8 cellular contexts compared by ENCODE assay signal in the genomic region with DNA sequence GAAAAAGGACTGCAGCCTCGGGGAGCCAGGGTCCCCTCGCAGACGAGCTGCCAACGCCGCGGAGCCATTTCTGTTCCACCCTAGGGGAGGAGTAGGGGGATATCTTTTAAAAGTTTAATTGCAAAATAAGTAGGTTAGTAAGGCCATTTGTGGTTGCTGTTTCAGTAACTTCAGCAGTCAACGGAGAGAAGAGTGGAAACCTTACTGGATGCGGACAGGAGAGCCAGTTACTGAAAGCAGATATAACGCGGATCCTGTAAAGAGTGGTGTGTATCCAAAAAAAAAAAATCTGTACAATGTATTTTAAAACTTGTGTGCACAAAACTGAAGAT. TPM values are rescaled to one million over a fixed set of nuclear protein-coding genes. Genes with fewer than 3 reads are reported as not detected.
DNase-seq lines count a peak whose midpoint lies in the region; ATAC-seq, FAIRE-seq and TF ChIP-seq lines count a peak whose summit lies in the region.

No MANE protein-coding gene starts in this region.

- H3K4me3 ChIP-seq in GM12878: peak overlapping the region; percentile 86
- H3K4me3 ChIP-seq in mesendoderm (ENCODE audit: low read length): peak overlapping the region; percentile 77

- peak overlapping the region; percentile 96 for H3K9ac ChIP-seq in GM12878 (ENCODE audit: control insufficient read depth, insufficient read depth, low read length)
- peak overlapping the region; percentile 75 for H3K9ac ChIP-seq in mesendoderm (ENCODE audit: low read length)

- no peak overlapping the region for H2BK5ac ChIP-seq in mesendoderm (ENCODE audit: low read length)

- no peak for FAIRE-seq in GM12878 (lab: Jason Lieb, UNC)

- POLR2A ChIA-PET in GM12878 (lab: Charles Lee): interaction anchor here (0.8 to 10.9 kb wide), 31 partner anchors 12 to 422 kb away, joined by 3 to 222 read pairs (median 5); no protein-coding TSS in a partner anchor

- H4K8ac ChIP-seq in mesendoderm (ENCODE audit: low read depth, low read length): no peak overlapping the region

- BruUV-seq in GM12878 (replicated peaks; lab: Mats Ljungman, UMichigan): TSS peak; percentile 86

- no peak for TF ChIP-seq EP300 in GM12878 (IDR thresholded peaks at IDR 0.05; ENCODE audit: borderline replicate concordance in 1 of 2, control insufficient read depth in 1 of 2, low read depth in 2 of 2, low read length in 2 of 2)

- H2BK15ac ChIP-seq in mesendoderm (replicated peaks; ENCODE audit: low read depth): no peak overlapping the region

- H3K27me3 ChIP-seq in GM12878 (replicated peaks in 1 of 2; ENCODE audit: control insufficient read depth in 2 of 2, insufficient read depth in 2 of 2, low read length in 1 of 2): no peaks in the 10 kb centered on the region
- H3K27me3 ChIP-seq in mesendoderm (ENCODE audit: insufficient read depth, low read length, poor library complexity): no peaks in the 10 kb centered on the region

- peaks cover 2% of the 10 kb centered on the region for H3K79me1 ChIP-seq in mesendoderm (ENCODE audit: low read length)

- H3K56ac ChIP-seq in mesendoderm (ENCODE audit: low read length): peak overlapping the region; percentile 95

- no peak for DNase-seq in stimulated activated naive CD8-positive, alpha-beta T cell treated with anti-CD3 and anti-CD28 coated beads, Interleukin-15, Interleukin-2, amounts not matched to agents 100 U/mL and 50 U/mL, for 24 hours
- DNase-seq in GM12878 (ENCODE audit: low read depth, low spot score) (no peak), mesendoderm (no peak), NCI-H345 treated with DMSO at 0.1 percent for 48 hours (lab: John Stamatoyannopoulos, UW; ENCODE audit: unreplicated experiment) (no peak)
- no peak for DNase-seq in activated CD4-positive, CD25-positive, alpha-beta regulatory T cell (lab: John Stamatoyannopoulos, UW)

- intact Hi-C loops in GM12878 (cut with micrococcal nuclease; ENCODE audit: unreplicated experiment): loop anchor here (2.0 to 5.0 kb wide), 3 partner anchors 38 to 424 kb away; no protein-coding TSS in a partner anchor

- TF ChIP-seq RAD21 in GM12878 (IDR thresholded peaks at IDR 0.05; ENCODE audit: insufficient read depth, low read depth, low read length): no peak

- H3K18ac ChIP-seq in mesendoderm (ENCODE audit: low read length): no peak overlapping the region

- SMC1A ChIA-PET in GM12878 (lab: Charles Lee; ENCODE audit: uncharacterized antibody, unreplicated experiment): interaction anchor here (0.6 to 7.5 kb wide), 37 partner anchors 9 to 765 kb away, joined by 3 to 98 read pairs (median 6); no protein-coding TSS in a partner anchor

- H2BK120ac ChIP-seq in mesendoderm (ENCODE audit: low read depth, low read length): no peak overlapping the region

- no peak overlapping the region for H3K23ac ChIP-seq in mesendoderm (ENCODE audit: low read length)

- H3K4ac ChIP-seq in mesendoderm (ENCODE audit: low read depth, low read length): no peak overlapping the region

- TF ChIP-seq CTCF in GM12878 (IDR thresholded peaks at IDR 0.05 in 2 of 3, conservative IDR thresholded peaks at IDR 0.05 in 1 of 3; ENCODE audit: control insufficient read depth in 2 of 3, extremely low read depth in 1 of 3, insufficient read depth in 1 of 3, low read depth in 3 of 3, low read length in 3 of 3): no peak

- H3K79me2 ChIP-seq in GM12878 (ENCODE audit: control insufficient read depth, insufficient read depth, low read length): peaks cover 71% of the 10 kb centered on the region
- peaks cover 22% of the 10 kb centered on the region for H3K79me2 ChIP-seq in mesendoderm (ENCODE audit: control insufficient read depth, insufficient read depth, low read length)

- peak overlapping the region; percentile 100 for H3K4me3 Mint-ChIP-seq in stimulated activated naive CD8-positive, alpha-beta T cell treated with anti-CD3 and anti-CD28 coated beads, Interleukin-15, Interleukin-2, amounts not matched to agents 100 ng/mL and 50 ng/mL, for 24 hours

- no peaks in the 10 kb centered on the region for H3K9me3 Mint-ChIP-seq in stimulated activated naive CD8-positive, alpha-beta T cell treated with anti-CD3 and anti-CD28 coated beads, Interleukin-15, Interleukin-2, amounts not matched to agents 100 ng/mL and 50 ng/mL, for 24 hours

- no peak overlapping the region for H4K5ac ChIP-seq in mesendoderm (ENCODE audit: low read length)

- 0% methylated on average over 10 of the region's 10 CpGs for WGBS in GM12878 (ENCODE audit: insufficient coverage, insufficient replicate concordance, low lambda C conversion rate, missing lambda C conversion rate)
- WGBS in mesendoderm (ENCODE audit: extremely low coverage, insufficient coverage, low lambda C conversion rate): no CpG with 5 or more reads among the region's 10 CpGs

- in situ Hi-C loops in GM12878 (cut with MboI): loop anchor here (5.0 to 25.0 kb wide), 3 partner anchors 256 to 559 kb away; no protein-coding TSS in a partner anchor

- ATAC-seq in stimulated activated naive CD8-positive, alpha-beta T cell treated with anti-CD3 and anti-CD28 coated beads, Interleukin-15, Interleukin-2, amounts not matched to agents 100 U/mL and 50 U/mL, for 24 hours: no peak
- ATAC-seq in GM12878 (no peak), GM21825 (IDR thresholded peaks at IDR 0.05; ENCODE audit: unreplicated experiment) (no peak), GM18907 (IDR thresholded peaks at IDR 0.05; ENCODE audit: unreplicated experiment) (no peak)

- no peak for TF ChIP-seq POLR2A in GM12878 (IDR thresholded peaks at IDR 0.05; ENCODE audit: low read depth, low read length)

- H2AK5ac ChIP-seq in mesendoderm (ENCODE audit: low read length): no peak overlapping the region

- H3K4me1 ChIP-seq in GM12878 (ENCODE audit: control insufficient read depth, insufficient read depth, low read length) (peaks cover 8% of the 10 kb centered on the region), mesendoderm (ENCODE audit: control insufficient read depth, low read depth, low read length) (no peaks in the 10 kb centered on the region)

- peaks cover 0 to 10% of the 10 kb centered on the region in 2 experiments; a peak in 1 of 4 replicates for H3K36me3 ChIP-seq in GM12878 (ENCODE audit: control insufficient read depth in 2 of 2, insufficient read depth in 2 of 2, low read length in 1 of 2)
- H3K36me3 ChIP-seq in mesendoderm (ENCODE audit: control insufficient read depth, insufficient read depth, low read length): no peaks in the 10 kb centered on the region

- H2AFZ ChIP-seq in GM12878 (ENCODE audit: control insufficient read depth, low read depth, low read length): peak overlapping the region; percentile 64

- H3K9me3 ChIP-seq in GM12878 (replicated peaks; ENCODE audit: control insufficient read depth, insufficient read depth, low read length): no peaks in the 10 kb centered on the region

- H3K4me1 Mint-ChIP-seq in stimulated activated naive CD8-positive, alpha-beta T cell treated with anti-CD3 and anti-CD28 coated beads, Interleukin-15, Interleukin-2, amounts not matched to agents 100 ng/mL and 50 ng/mL, for 24 hours (ENCODE audit: low read depth): peaks cover 31% of the 10 kb centered on the region

- H3K27ac ChIP-seq in GM12878 (ENCODE audit: control insufficient read depth, insufficient read depth) (peak overlapping the region; percentile 94), mesendoderm (ENCODE audit: low read depth, low read length) (peak overlapping the region; percentile 54)

- H3K27me3 Mint-ChIP-seq in stimulated activated naive CD8-positive, alpha-beta T cell treated with anti-CD3 and anti-CD28 coated beads, Interleukin-15, Interleukin-2, amounts not matched to agents 100 ng/mL and 50 ng/mL, for 24 hours: no peaks in the 10 kb centered on the region

- CTCF ChIA-PET in GM12878 (lab: Yijun Ruan, JAX): interaction anchor here (0.6 to 4.6 kb wide), 12 partner anchors 9 to 423 kb away, joined by 3 to 29 read pairs (median 4); no protein-coding TSS in a partner anchor

- RAD21 ChIA-PET in GM12878 (lab: Charles Lee; ENCODE audit: unreplicated experiment): interaction anchor here (0.6 to 9.9 kb wide), 54 partner anchors 10 to 765 kb away, joined by 3 to 167 read pairs (median 8); no protein-coding TSS in a partner anchor

- peaks cover 50% of the 10 kb centered on the region for H3K36me3 Mint-ChIP-seq in stimulated activated naive CD8-positive, alpha-beta T cell treated with anti-CD3 and anti-CD28 coated beads, Interleukin-15, Interleukin-2, amounts not matched to agents 100 ng/mL and 50 ng/mL, for 24 hours (ENCODE audit: low read depth)

- peak overlapping the region; percentile 57 for H3K4me2 ChIP-seq in GM12878 (ENCODE audit: control insufficient read depth, insufficient read depth)
- H3K4me2 ChIP-seq in mesendoderm (ENCODE audit: low read length): peak overlapping the region; percentile 67

- peak overlapping the region; percentile 96 for H3K27ac Mint-ChIP-seq in stimulated activated naive CD8-positive, alpha-beta T cell treated with anti-CD3 and anti-CD28 coated beads, Interleukin-15, Interleukin-2, amounts not matched to agents 100 ng/mL and 50 ng/mL, for 24 hours

- H4K20me1 ChIP-seq in GM12878 (ENCODE audit: control insufficient read depth, insufficient read depth): 0 out of 2 replicates have a peak, but pooled peaks cover 2% of the 10 kb centered on the region

RNA-seq across cellular contexts. Expression of a gene that starts 0.8 kb away (rescaled TPM):
- total RNA-seq in GM12878 (2013; cell fraction: nucleolus; rRNA removed): 121 and 128 TPM in 2 replicates
- 27.3 and 27.8 TPM in 2 replicates for total RNA-seq in GM12878 (2014; rRNA removed)
- 34.0 and 35.3 TPM in 2 replicates for total RNA-seq in GM12878 (2014; rRNA removed; fragmentation: Illumina TruSeq; extraction: Trizol)
- total RNA-seq in GM12878 (2021): 186 and 194 TPM in 2 replicates
- 72.3 TPM for polyA plus RNA-seq in GM12878 (2011; ENCODE audit: low read depth)
- polyA plus RNA-seq in GM12878 (2011; rRNA removed): 100 and 164 TPM in 2 replicates
- 153 and 176 TPM in 2 replicates for polyA plus RNA-seq in GM12878 (2011; cell fraction: cytosol; rRNA removed)
- polyA plus RNA-seq in GM12878 (2011; cell fraction: nucleus; rRNA removed): 119 and 192 TPM in 2 replicates
- polyA plus RNA-seq in GM12878 (2012): 131 and 205 TPM in 2 replicates
- 46.4 and 59.9 TPM in 2 replicates for polyA plus RNA-seq in GM12878 (2014; fragmentation: Illumina TruSeq; extraction: Trizol)
- polyA plus RNA-seq in GM12878 (2014; fragmentation: Nextera tagmentation; extraction: Ambion mirVana): 10 to 100 TPM; 23.7 to 61.5 TPM
- polyA plus RNA-seq in GM12878 (2014; rRNA removed): 51.3 and 60.2 TPM in 2 replicates
- 100 to 1,000 TPM in 1 of 2 experiments, 10 to 100 TPM in 1; 97.0 to 147 TPM for polyA plus RNA-seq in GM12878 (2016; fragmentation: Nextera tagmentation; extraction: Ambion mirVana)
- polyA minus RNA-seq in GM12878 (2011; rRNA and poly(A)+ RNA removed): 209 and 266 TPM in 2 replicates
- 81.5 and 90.4 TPM in 2 replicates for polyA minus RNA-seq in GM12878 (2011; cell fraction: cytosol; rRNA and poly(A)+ RNA removed)
- 130 and 142 TPM in 2 replicates for polyA minus RNA-seq in GM12878 (2011; cell fraction: nucleus; rRNA and poly(A)+ RNA removed)
- 9.7 TPM for polyA plus RNA-seq in mesendoderm (2013, experiment 1 of 2)
- 10.6 TPM for polyA plus RNA-seq in mesendoderm (2013, experiment 2 of 2)
